10 cellular contexts compared by ENCODE assay signal in the genomic region with DNA sequence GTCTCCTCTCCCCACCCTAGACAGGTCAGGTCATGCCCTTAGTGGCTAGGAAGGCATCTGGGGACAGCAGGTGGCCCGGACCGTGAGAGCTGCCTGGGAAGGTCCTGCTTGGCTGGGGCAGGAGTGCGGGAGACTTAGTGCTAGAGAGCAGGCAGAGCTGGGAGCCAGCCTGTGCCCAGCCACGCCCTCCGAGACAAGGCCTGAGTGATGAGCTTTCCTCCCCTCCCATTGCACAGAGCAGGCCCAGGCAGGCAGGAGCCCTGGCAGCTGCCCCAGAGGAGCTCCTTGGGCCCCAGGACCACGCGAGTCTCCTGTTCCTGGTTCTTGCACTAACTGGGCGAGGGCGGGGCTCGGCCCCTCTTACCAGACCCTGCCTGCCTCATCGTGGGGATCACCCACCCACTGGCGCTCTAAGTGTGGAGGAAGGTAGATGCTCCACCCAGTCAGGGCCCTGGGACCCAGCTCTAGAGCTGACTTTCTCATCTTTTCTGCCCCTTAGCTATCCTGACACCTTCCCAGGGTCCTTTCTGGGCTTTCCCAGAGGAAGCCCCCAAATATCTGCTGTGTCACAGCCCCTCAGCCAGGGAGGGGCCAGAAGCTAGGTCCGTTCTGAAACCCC. TPM values are rescaled to one million over a fixed set of nuclear protein-coding genes. Genes with fewer than 3 reads are reported as not detected.
DNase-seq lines count a peak whose midpoint lies in the region; ATAC-seq and TF ChIP-seq lines count a peak whose summit lies in the region.
"Had no signal": no experiment of that assay in that cellular context is flagged by ENCODE, and none has a peak within 500 bp of the region (broad histone marks: within the 10 kb centered on the region; RNA-seq: fewer than 3 reads in every experiment).

No MANE protein-coding gene starts in this region.

- H3K18ac ChIP-seq in H9 (ENCODE audit: insufficient read length, low read depth, low read length), result no peak overlapping the region

- peak overlapping the region in 1 of 3 experiments; percentile 65; a peak in 3 of 7 replicates for H3K27ac Mint-ChIP-seq in H9

- H2BK20ac ChIP-seq in H9 (ENCODE audit: low read depth, low read length, poor library complexity, severe bottlenecking), result no peak overlapping the region

- TF ChIP-seq POLR2A in tibial nerve (IDR thresholded peaks at IDR 0.05) (no peak), uterus (IDR thresholded peaks at IDR 0.05) (no peak)

- TF ChIP-seq CTCF in heart right ventricle (IDR thresholded peaks at IDR 0.05) (no peak), tibial nerve (IDR thresholded peaks at IDR 0.05) (no peak), uterus (IDR thresholded peaks at IDR 0.05) (no peak), H9 (conservative IDR thresholded peaks at IDR 0.05) (no peak)

- no peak overlapping the region for H4K8ac ChIP-seq in H9 (replicated peaks; ENCODE audit: insufficient read length, low read depth, low read length)

- peaks cover 30% of the 10 kb centered on the region for H3K27me3 Mint-ChIP-seq in H9 (ENCODE audit: low read depth)

- H3K4me1 Mint-ChIP-seq in H9, result peaks cover 21 to 48% of the 10 kb centered on the region in 2 experiments

- no peak overlapping the region for H3K4ac ChIP-seq in H9 (ENCODE audit: low read depth, low read length)

- H3K9me3 ChIP-seq in heart right ventricle (no peaks in the 10 kb centered on the region), tibial nerve (no peaks in the 10 kb centered on the region), uterus (no peaks in the 10 kb centered on the region), H9 (ENCODE audit: control insufficient read depth, low read depth, low read length) (no peaks in the 10 kb centered on the region)
- H3K9me3 ChIP-seq: neutrophil had no signal

- H3K4me3 Mint-ChIP-seq in H9, result no peak overlapping the region; a peak in 1 of 5 replicates

- no peaks in the 10 kb centered on the region for H4K20me1 ChIP-seq in H9 (ENCODE audit: control insufficient read depth, insufficient read depth, insufficient read length)

- H3K36me3 ChIP-seq in heart right ventricle, result no peaks in the 10 kb centered on the region
- H3K36me3 ChIP-seq in tibial nerve, result peaks cover 0 to 21% (median 0%) of the 10 kb centered on the region in 3 donors
- no peaks in the 10 kb centered on the region for H3K36me3 ChIP-seq in uterus
- H3K36me3 ChIP-seq: neutrophil had no signal

- no peak overlapping the region for H3K23ac ChIP-seq in H9 (ENCODE audit: insufficient read length, low read depth, low read length)

- 76 to 77% methylated on average over 13 of the region's 13 CpGs for WGBS in heart right ventricle, 2 donors
- 59 to 75% methylated on average over 7 to 13 of the region's 13 CpGs for WGBS in tibial nerve, 2 donors
- no CpG with 5 or more reads among the region's 13 CpGs for WGBS in H9 (ENCODE audit: extremely low coverage, insufficient read length, low lambda C conversion rate)

- H3K23me2 ChIP-seq in H9 (ENCODE audit: insufficient read length, low read depth, low read length, poor library complexity, severe bottlenecking), result peaks cover 3% of the 10 kb centered on the region

- H4K5ac ChIP-seq in H9 (ENCODE audit: insufficient read length, low read depth, low read length), result no peak overlapping the region

- H3T11ph ChIP-seq in H9 (ENCODE audit: low read length), result no peak overlapping the region

- H3K9ac ChIP-seq in H9 (ENCODE audit: extremely low read depth, insufficient read length, low read length), result no peak overlapping the region

- H2BK15ac ChIP-seq in H9 (ENCODE audit: low read depth, low read length), result no peak overlapping the region

- no peak overlapping the region for H3K14ac ChIP-seq in H9 (ENCODE audit: insufficient read depth, low read length)

- H4K91ac ChIP-seq in H9 (ENCODE audit: insufficient read length, low read depth, low read length), result no peak overlapping the region

- H3K4me3 ChIP-seq in heart right ventricle (no peak overlapping the region), tibial nerve (no peak overlapping the region), uterus (no peak overlapping the region)

- H3K79me2 ChIP-seq in H9 (ENCODE audit: insufficient read depth, low read length), result no peaks in the 10 kb centered on the region

- DNase-seq in NCI-H2227 (lab: John Stamatoyannopoulos, UW; ENCODE audit: unreplicated experiment), result peak; percentile 65
- DNase-seq in NCI-H2227 treated with DMSO at 0.1 percent for 48 hours (lab: John Stamatoyannopoulos, UW), result no peak
- peak; percentile 68 for DNase-seq in NCI-H69 (lab: John Stamatoyannopoulos, UW)
- DNase-seq in heart right ventricle, result peak; percentile 34 to 42
- no peak for DNase-seq in tibial nerve (ENCODE audit: low spot score in 2 of 2)
- DNase-seq in NCI-H1930 (lab: John Stamatoyannopoulos, UW), result no peak
- DNase-seq in uterus, result no peak
- DNase-seq in H9, result no peak
- DNase-seq: KBM-7 had no signal

- no peak overlapping the region for H2AFZ ChIP-seq in H9 (ENCODE audit: low read length)

- H3K27me3 ChIP-seq in heart right ventricle, result no peaks in the 10 kb centered on the region
- H3K27me3 ChIP-seq in tibial nerve, result no peaks in the 10 kb centered on the region
- no peaks in the 10 kb centered on the region for H3K27me3 ChIP-seq in uterus
- no peaks in the 10 kb centered on the region; the same call in 1 of the 2 replicates for H3K27me3 ChIP-seq in H9 (ENCODE audit: insufficient read depth, low read length)

- H2AK5ac ChIP-seq in H9 (ENCODE audit: insufficient read length, low read length), result no peak overlapping the region

- no peak overlapping the region for H2BK120ac ChIP-seq in H9 (ENCODE audit: low read depth, low read length, poor library complexity, severe bottlenecking)

- H3K27ac ChIP-seq in heart right ventricle (peak overlapping the region in 1 of 10 donors; percentile 15), tibial nerve (peak overlapping the region in 3 of 4 donors; percentile 4 to 78 (median 72)), uterus (no peak overlapping the region), H9 (ENCODE audit: insufficient read length, low read depth, low read length) (no peak overlapping the region)
- H3K27ac ChIP-seq: neutrophil had no signal

- no peak overlapping the region for H2BK5ac ChIP-seq in H9 (ENCODE audit: insufficient read length, low read length)

- H3K9me3 Mint-ChIP-seq in H9, result no peaks in the 10 kb centered on the region

- H3K4me1 ChIP-seq in heart right ventricle, result peaks cover 0 to 28% (median 12%) of the 10 kb centered on the region in 9 donors
- H3K4me1 ChIP-seq in tibial nerve, result peaks cover 0 to 33% (median 10%) of the 10 kb centered on the region in 4 donors
- H3K4me1 ChIP-seq in uterus, result no peaks in the 10 kb centered on the region
- peaks cover 4% of the 10 kb centered on the region; the same call in 1 of the 2 replicates for H3K4me1 ChIP-seq in H9 (ENCODE audit: insufficient read depth, low read length)

- TF ChIP-seq EP300 in tibial nerve (IDR thresholded peaks at IDR 0.05), result no peak

- no peak overlapping the region for H2BK12ac ChIP-seq in H9 (ENCODE audit: insufficient read length, low read depth, low read length)

- no peaks in the 10 kb centered on the region for H3K79me1 ChIP-seq in H9 (ENCODE audit: insufficient read depth, low read depth, low read length, poor library complexity, severe bottlenecking)

- peak; percentile 42 to 84 (median 72) for ATAC-seq in heart right ventricle

- no peak overlapping the region for H3K56ac ChIP-seq in H9 (ENCODE audit: insufficient read length, low read depth, low read length)

- H3K36me3 Mint-ChIP-seq in H9 (ENCODE audit: insufficient read depth in 1 of 3, low read depth in 3 of 3), result no peaks in the 10 kb centered on the region; a peak in 1 of 7 replicates

- H3K4me2 ChIP-seq in H9 (ENCODE audit: insufficient read depth, insufficient read length, low read length), result no peak overlapping the region

- intact Hi-C loops in heart right ventricle (cut with DNase I), result no loop called here
- intact Hi-C loops in uterus (cut with DNase I; ENCODE audit: low total_unique reads), result no loop called here

RNA-seq across cellular contexts. Expression of a gene that starts 44.9 kb away (rescaled TPM):
- total RNA-seq in heart right ventricle (100 to 1,000 TPM in 8 of 10 donors, 10 to 100 TPM in 2; 86.2 to 134 (median 115) TPM), tibial nerve (10 to 100 TPM; 30.6 to 45.0 (median 35.0) TPM), uterus (10 to 100 TPM in 1 of 4 donors, 1 to 10 TPM in 3; 1.8 to 27.1 (median 6.6) TPM), H9 (2021) (18.3 and 21.2 TPM in 2 replicates)
- 100 to 1,000 TPM in 1 of 2 donors, 10 to 100 TPM in 1; 77.6 to 497 TPM for polyA plus RNA-seq in heart right ventricle

Comparison
In these comparisons a context has a peak if more than half of its experiments do, and no peak if none do; other contexts are left out.
1. DNase-seq: peak in NCI-H2227 (single experiment), NCI-H69 (single experiment) and heart right ventricle (2 of 2); none in NCI-H2227 treated with DMSO at 0.1 percent for 48 hours (single experiment), tibial nerve (0 of 2), NCI-H1930 (0 of 2), uterus (0 of 2) and H9 (single experiment).
2. H3K27ac ChIP-seq: peak in tibial nerve (3 of 4); none in uterus (0 of 2) and H9 (single experiment).